9 cellular contexts compared by ENCODE assay signal in genomic region chr15:38652998-38653397, GRCh38.
DNase-seq lines count a peak whose midpoint lies in the region; ATAC-seq and TF ChIP-seq lines count a peak whose summit lies in the region.
"Had no signal": no experiment of that assay in that cellular context is flagged by ENCODE, and none has a peak within 500 bp of the region (broad histone marks: within the 10 kb centered on the region; RNA-seq: fewer than 3 reads in every experiment).

No MANE protein-coding gene starts in this region.

- H3K4me1 ChIP-seq in gastroesophageal sphincter: no peaks in the 10 kb centered on the region
- H3K4me1 ChIP-seq: pancreas had no signal

- no peaks in the 10 kb centered on the region for H3K27me3 ChIP-seq in gastroesophageal sphincter
- H3K27me3 ChIP-seq: pancreas had no signal

- peaks cover 2% of the 10 kb centered on the region for H3K36me3 Mint-ChIP-seq in IgD-negative memory B cell
- H3K36me3 Mint-ChIP-seq in activated CD4-positive, alpha-beta T cell treated with anti-CD3 and anti-CD28 coated beads, Interleukin-2, amount 10 ng/mL, durations not matched to agents 7 days and 5 days (ENCODE audit: low read depth): peaks cover 32% of the 10 kb centered on the region
- H3K36me3 Mint-ChIP-seq in activated naive CD8-positive, alpha-beta T cell: no peaks in the 10 kb centered on the region

- H3K27me3 Mint-ChIP-seq in IgD-negative memory B cell: no peaks in the 10 kb centered on the region
- H3K27me3 Mint-ChIP-seq in activated CD4-positive, alpha-beta T cell treated with anti-CD3 and anti-CD28 coated beads, Interleukin-2, amount 10 ng/mL, durations not matched to agents 7 days and 5 days: no peaks in the 10 kb centered on the region
- no peaks in the 10 kb centered on the region for H3K27me3 Mint-ChIP-seq in activated naive CD8-positive, alpha-beta T cell

- no peak for TF ChIP-seq POLR2A in gastroesophageal sphincter (IDR thresholded peaks at IDR 0.05)

- H3K27ac ChIP-seq in gastroesophageal sphincter: no peak overlapping the region
- H3K27ac ChIP-seq: pancreas had no signal

- H3K9me3 ChIP-seq in gastroesophageal sphincter: peaks cover 0 to 5% (median 0%) of the 10 kb centered on the region in 3 donors
- H3K9me3 ChIP-seq: pancreas had no signal

- peak; percentile 90 for DNase-seq in activated CD4-positive, alpha-beta T cell treated with anti-CD3 and anti-CD28 coated beads, Interleukin-2, amount 10 ng/mL, durations not matched to agents 7 days and 5 days
- DNase-seq in stimulated activated CD8-positive, alpha-beta memory T cell treated with anti-CD3 and anti-CD28 coated beads, Interleukin-4, amount 100 ng/mL, for 24 hours (ENCODE audit: low read depth): peak; percentile 37
- DNase-seq in NOMO-1 treated with DMSO at 0.1 percent for 48 hours (lab: John Stamatoyannopoulos, UW; ENCODE audit: unreplicated experiment): no peak
- DNase-seq in iPS-NIHi7 (ENCODE audit: extremely low spot score): no peak
- DNase-seq: pancreas had no signal

- H3K4me3 Mint-ChIP-seq in IgD-negative memory B cell: peak overlapping the region in 3 of 4 donors; percentile 49 to 88 (median 86)
- peak overlapping the region; percentile 77 for H3K4me3 Mint-ChIP-seq in activated CD4-positive, alpha-beta T cell treated with anti-CD3 and anti-CD28 coated beads, Interleukin-2, amount 10 ng/mL, durations not matched to agents 7 days and 5 days
- peak overlapping the region; percentile 77 for H3K4me3 Mint-ChIP-seq in activated naive CD8-positive, alpha-beta T cell

- no peaks in the 10 kb centered on the region for H3K36me3 ChIP-seq in gastroesophageal sphincter
- H3K36me3 ChIP-seq: pancreas had no signal

- 63 to 71% methylated on average over 3 to 6 of the region's 6 CpGs for WGBS in gastroesophageal sphincter (ENCODE audit: low coverage in 1 of 2), 2 donors

- no peak for TF ChIP-seq CTCF in gastroesophageal sphincter (IDR thresholded peaks at IDR 0.05)

- TF ChIP-seq EP300 in gastroesophageal sphincter (IDR thresholded peaks at IDR 0.05): no peak

- peaks cover 32 to 41% (median 38%) of the 10 kb centered on the region in 3 donors for H3K4me1 Mint-ChIP-seq in IgD-negative memory B cell
- peaks cover 87% of the 10 kb centered on the region for H3K4me1 Mint-ChIP-seq in activated CD4-positive, alpha-beta T cell treated with anti-CD3 and anti-CD28 coated beads, Interleukin-2, amount 10 ng/mL, durations not matched to agents 7 days and 5 days
- H3K4me1 Mint-ChIP-seq in activated naive CD8-positive, alpha-beta T cell (ENCODE audit: low read depth): peaks cover 77% of the 10 kb centered on the region

- peak overlapping the region; percentile 54 to 85 (median 63) for H3K27ac Mint-ChIP-seq in IgD-negative memory B cell
- H3K27ac Mint-ChIP-seq in activated CD4-positive, alpha-beta T cell treated with anti-CD3 and anti-CD28 coated beads, Interleukin-2, amount 10 ng/mL, durations not matched to agents 7 days and 5 days: peak overlapping the region; percentile 97
- H3K27ac Mint-ChIP-seq in activated naive CD8-positive, alpha-beta T cell: peak overlapping the region; percentile 87

- H3K4me3 ChIP-seq in gastroesophageal sphincter: no peak overlapping the region
- H3K4me3 ChIP-seq: pancreas had no signal

- H3K9me3 Mint-ChIP-seq in IgD-negative memory B cell: no peaks in the 10 kb centered on the region
- peaks cover 11% of the 10 kb centered on the region for H3K9me3 Mint-ChIP-seq in activated CD4-positive, alpha-beta T cell treated with anti-CD3 and anti-CD28 coated beads, Interleukin-2, amount 10 ng/mL, durations not matched to agents 7 days and 5 days
- H3K9me3 Mint-ChIP-seq in activated naive CD8-positive, alpha-beta T cell (ENCODE audit: low read depth): no peaks in the 10 kb centered on the region

- POLR2A ChIA-PET in activated CD4-positive, alpha-beta T cell treated with anti-CD3 and anti-CD28 coated beads, Interleukin-2, amount 10 ng/mL, durations not matched to agents 7 days and 5 days (lab: Charles Lee): interaction anchor here (0.8 to 2.7 kb wide), 9 partner anchors 16 to 92 kb away, joined by 3 to 15 read pairs (median 4); partner anchors contain the start of gene RASGRP1

- CTCF ChIA-PET in activated CD4-positive, alpha-beta T cell treated with anti-CD3 and anti-CD28 coated beads, Interleukin-2, amount 10 ng/mL, durations not matched to agents 7 days and 5 days (lab: Charles Lee): interaction anchor here (0.7 to 6.1 kb wide), 28 partner anchors 10 to 173 kb away, joined by 3 to 58 read pairs (median 6); partner anchors contain the start of gene RASGRP1

- ATAC-seq in GM21825 (IDR thresholded peaks at IDR 0.05; ENCODE audit: unreplicated experiment) (no peak), gastroesophageal sphincter (no peak)

Comparison
In these comparisons a context has a peak if more than half of its experiments do, and no peak if none do; other contexts are left out.
1. DNase-seq: peak in activated CD4-positive, alpha-beta T cell treated with anti-CD3 and anti-CD28 coated beads, Interleukin-2, amount 10 ng/mL, durations not matched to agents 7 days and 5 days (single experiment) and stimulated activated CD8-positive, alpha-beta memory T cell treated with anti-CD3 and anti-CD28 coated beads, Interleukin-4, amount 100 ng/mL, for 24 hours (single experiment); none in NOMO-1 treated with DMSO at 0.1 percent for 48 hours (single experiment) and iPS-NIHi7 (single experiment).
2. Peak in every context shown above with its lines, with median percentiles within 50 percentile points of each other: H3K27ac Mint-ChIP-seq and H3K4me3 Mint-ChIP-seq.